In the genomic region with DNA sequence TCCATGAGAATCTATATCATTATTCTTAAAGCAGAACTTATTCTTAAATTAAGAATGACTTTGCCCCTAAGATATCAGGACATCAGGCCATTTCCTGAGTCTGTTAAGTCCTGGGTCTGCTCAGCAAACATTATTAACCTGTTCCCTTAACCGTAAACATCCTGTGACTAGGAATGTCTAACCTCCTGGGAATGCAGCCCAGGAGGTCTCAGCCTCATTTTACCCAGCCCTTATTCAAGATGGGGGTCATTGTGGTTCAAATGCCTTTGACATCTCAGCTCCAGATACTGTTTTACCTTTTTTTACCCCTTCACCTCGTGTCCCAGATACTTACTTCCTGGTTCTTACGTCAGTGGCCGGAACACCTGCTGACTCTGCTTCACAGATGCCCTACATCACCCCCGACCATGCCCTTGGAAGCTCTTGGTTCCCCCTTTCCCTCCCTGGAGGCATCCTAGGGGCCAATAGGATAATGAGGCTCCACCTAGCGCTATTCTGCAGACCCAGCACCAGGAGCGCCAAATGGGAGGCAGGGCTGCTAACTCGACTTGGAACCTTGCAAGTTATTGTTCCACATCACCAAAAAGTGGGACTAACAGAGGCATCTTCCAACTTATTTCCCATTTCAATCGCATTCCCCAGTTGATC, we compare ENCODE assay signal across 20 cellular contexts.
DNase-seq lines count a peak whose midpoint lies in the region; ATAC-seq and TF ChIP-seq lines count a peak whose summit lies in the region.
"Had no signal": no experiment of that assay in that cellular context is flagged by ENCODE, and none has a peak within 500 bp of the region (broad histone marks: within the 10 kb centered on the region; RNA-seq: fewer than 3 reads in every experiment).

No MANE protein-coding gene starts in this region.

- no peaks in the 10 kb centered on the region for H3K9me3 ChIP-seq in hepatocyte (ENCODE audit: low read depth)
- no peaks in the 10 kb centered on the region for H3K9me3 ChIP-seq in sigmoid colon
- H3K9me3 ChIP-seq in colonic mucosa: no peaks in the 10 kb centered on the region
- H3K9me3 ChIP-seq: MG63 had no signal

- H3K4me3 ChIP-seq in hepatocyte (no peak overlapping the region), sigmoid colon (no peak overlapping the region), colonic mucosa (no peak overlapping the region)
- H3K4me3 ChIP-seq: MG63 had no signal

- no peaks in the 10 kb centered on the region for H4K20me1 ChIP-seq in hepatocyte (ENCODE audit: insufficient read depth, poor library complexity, severe bottlenecking)

- no peak overlapping the region for H2AFZ ChIP-seq in hepatocyte

- no peaks in the 10 kb centered on the region for H3K36me3 Mint-ChIP-seq in activated T-helper 17 cell treated with anti-CD3 and anti-CD28 coated beads, Interleukin-2, amount 50 U/mL, for 72 hours (ENCODE audit: low read depth)

- H3K9me2 ChIP-seq in hepatocyte (replicated peaks; ENCODE audit: insufficient read depth): no peaks in the 10 kb centered on the region

- no peak overlapping the region for H3K4me2 ChIP-seq in hepatocyte

- TF ChIP-seq EP300 in sigmoid colon (IDR thresholded peaks at IDR 0.05): no peak

- H3K36me3 ChIP-seq in hepatocyte (replicated peaks; ENCODE audit: insufficient read depth, low read depth) (no peaks in the 10 kb centered on the region), sigmoid colon (no peaks in the 10 kb centered on the region), colonic mucosa (no peaks in the 10 kb centered on the region)
- H3K36me3 ChIP-seq: MG63 had no signal

- TF ChIP-seq CTCF in VCaP (conservative IDR thresholded peaks at IDR 0.05) (no peak), hepatocyte (IDR thresholded peaks at IDR 0.05; ENCODE audit: poor library complexity) (no peak), sigmoid colon (IDR thresholded peaks at IDR 0.05) (no peak), colonic mucosa (IDR thresholded peaks at IDR 0.05) (no peak)

- 76% methylated on average over 9 of the region's 9 CpGs for WGBS in hepatocyte (ENCODE audit: low lambda C conversion rate, missing lambda C conversion rate)
- 64 to 75% methylated on average over 9 of the region's 9 CpGs for WGBS in sigmoid colon, 2 donors

- no peaks in the 10 kb centered on the region for H3K4me1 Mint-ChIP-seq in activated T-helper 17 cell treated with anti-CD3 and anti-CD28 coated beads, Interleukin-2, amount 50 U/mL, for 72 hours

- peaks cover 3% of the 10 kb centered on the region for H3K4me1 ChIP-seq in hepatocyte (ENCODE audit: insufficient read depth)
- no peaks in the 10 kb centered on the region for H3K4me1 ChIP-seq in sigmoid colon
- H3K4me1 ChIP-seq in colonic mucosa: no peaks in the 10 kb centered on the region

- H3K79me2 ChIP-seq in hepatocyte: no peaks in the 10 kb centered on the region

- intact Hi-C loops in sigmoid colon (cut with DNase I) (no loop called here), colonic mucosa (cut with DNase I) (no loop called here)

- no peaks in the 10 kb centered on the region for H3K9me3 Mint-ChIP-seq in activated T-helper 17 cell treated with anti-CD3 and anti-CD28 coated beads, Interleukin-2, amount 50 U/mL, for 72 hours
- H3K9me3 Mint-ChIP-seq: T-helper 1 cell treated with Interleukin-12 subunit alpha and Interleukin-12 subunit beta and Interleukin-4 antibody, amounts not matched to agents 30 μg/mL and 1 μg/mL, for 36 hours had no signal

- H3K4me3 Mint-ChIP-seq in activated T-helper 17 cell treated with anti-CD3 and anti-CD28 coated beads, Interleukin-2, amount 50 U/mL, for 72 hours: no peak overlapping the region
- H3K4me3 Mint-ChIP-seq: T-helper 1 cell treated with Interleukin-12 subunit alpha and Interleukin-12 subunit beta and Interleukin-4 antibody, amounts not matched to agents 30 μg/mL and 1 μg/mL, for 36 hours had no signal

- DNase-seq in NCI-H510A treated with DMSO at 0.1 percent for 48 hours (lab: John Stamatoyannopoulos, UW) (peak; percentile 23), hepatocyte (ENCODE audit: low spot score) (no peak), renal cortical epithelial cell (ENCODE audit: low read depth) (peak; percentile 3), sigmoid colon (no peak), colonic mucosa (no peak)
- DNase-seq: ACHN; DMS79; MG63; NCI-H1436 treated with DMSO at 0.1 percent for 48 hours; NCI-H2029; NCI-H2227 treated with DMSO at 0.1 percent for 48 hours; NCI-H524; NCI-H774; NK-92 treated with Interleukin-12 subunit alpha and Interleukin-12 subunit beta, amount 100 ng/mL, for 24 hours; RPMI8226; SHP77 had no signal

- no peak for TF ChIP-seq POLR2A in sigmoid colon (IDR thresholded peaks at IDR 0.05)

- peaks cover 11% of the 10 kb centered on the region for H3K27me3 Mint-ChIP-seq in activated T-helper 17 cell treated with anti-CD3 and anti-CD28 coated beads, Interleukin-2, amount 50 U/mL, for 72 hours

- H3K27ac ChIP-seq in VCaP (peak overlapping the region; percentile 80), hepatocyte (peak overlapping the region; percentile 30), sigmoid colon (no peak overlapping the region), colonic mucosa (no peak overlapping the region)

- ATAC-seq in HG03442 (IDR thresholded peaks at IDR 0.05; ENCODE audit: unreplicated experiment): no peak
- no peak for ATAC-seq in activated T-helper 17 cell treated with anti-CD3 and anti-CD28 coated beads, Interleukin-2, amount 50 U/mL, for 72 hours (replicated peaks)

- H3K9ac ChIP-seq in colonic mucosa (ENCODE audit: low read depth in 2 of 2, low read length in 2 of 2): no peak overlapping the region

- no peak overlapping the region for H3K27ac Mint-ChIP-seq in activated T-helper 17 cell treated with anti-CD3 and anti-CD28 coated beads, Interleukin-2, amount 50 U/mL, for 72 hours
- H3K27ac Mint-ChIP-seq: T-helper 1 cell treated with Interleukin-12 subunit alpha and Interleukin-12 subunit beta and Interleukin-4 antibody, amounts not matched to agents 30 μg/mL and 1 μg/mL, for 36 hours had no signal

- H3K27me3 ChIP-seq in hepatocyte (no peaks in the 10 kb centered on the region), sigmoid colon (no peaks in the 10 kb centered on the region), colonic mucosa (no peaks in the 10 kb centered on the region)
- H3K27me3 ChIP-seq: MG63 had no signal

Comparison
In these comparisons a context has a peak if more than half of its experiments do, and no peak if none do; other contexts are left out.
1. DNase-seq: peak in NCI-H510A treated with DMSO at 0.1 percent for 48 hours (single experiment) and renal cortical epithelial cell (single experiment); none in hepatocyte (single experiment), sigmoid colon (single experiment) and colonic mucosa (single experiment).
2. H3K27ac ChIP-seq: peak in VCaP (single experiment) and hepatocyte (single experiment); none in sigmoid colon (0 of 4) and colonic mucosa (single experiment).